ENCODE assay signal across 33 cellular contexts in the genomic region with DNA sequence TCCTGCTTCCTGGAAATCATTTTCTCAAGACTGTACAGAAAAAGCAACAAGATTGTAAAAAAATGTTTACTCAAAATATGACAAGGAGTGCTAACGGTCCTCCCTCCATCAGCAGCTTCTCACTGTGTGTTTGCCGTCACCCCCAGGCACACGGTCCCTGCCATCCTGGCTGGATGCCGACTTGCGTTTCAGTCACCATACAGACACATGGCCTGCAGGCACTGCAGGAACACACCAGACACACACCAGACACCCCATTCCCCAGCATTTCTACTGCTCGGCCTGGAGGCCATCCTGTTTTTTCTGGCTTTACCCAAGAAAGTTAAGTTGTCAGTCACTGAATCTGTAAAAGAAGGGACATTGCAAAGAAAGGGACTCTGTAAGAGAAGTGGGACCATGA. TPM values are rescaled to one million over a fixed set of nuclear protein-coding genes. Genes with fewer than 3 reads are reported as not detected.
"Had no signal": no experiment of that assay in that cellular context is flagged by ENCODE, and none has a peak within 500 bp of the region (broad histone marks: within the 10 kb centered on the region; RNA-seq: fewer than 3 reads in every experiment).

No MANE protein-coding gene starts in this region.

- H3K27me3 ChIP-seq: brain microvascular endothelial cell, SJCRH30 had no signal

- H3K36me3 ChIP-seq: brain microvascular endothelial cell, SJCRH30, WERI-Rb-1 had no signal

- H3K4me1 Mint-ChIP-seq: activated naive CD8-positive, alpha-beta T cell treated with anti-CD3 and anti-CD28 coated beads for 36 hours; T-cell had no signal

- H3K9me3 Mint-ChIP-seq: activated naive CD4-positive, alpha-beta T cell treated with anti-CD3 and anti-CD28 coated beads for 36 hours; activated T-cell treated with anti-CD3 and anti-CD28 coated beads, Interleukin-2, amount 50 U/mL, for 4 hours; activated T-helper 1 cell treated with anti-CD3 and anti-CD28 coated beads, Interleukin-12 subunit alpha, Interleukin-12 subunit beta, Interleukin-2, Interleukin-4 antibody, amounts not matched to agents 30 ng/mL and 10 ng/mL and 1 ng/mL, durations not matched to agents 14 hours and 24 hours and 36 hours had no signal

- H3K9me3 ChIP-seq: SJCRH30 had no signal

- H3K27ac Mint-ChIP-seq: activated CD8-positive, alpha-beta T cell treated with anti-CD3 and anti-CD28 coated beads, Interleukin-2, amount 10 ng/mL, durations not matched to agents 7 days and 5 days; activated naive CD4-positive, alpha-beta T cell treated with anti-CD3 and anti-CD28 coated beads for 36 hours; activated naive CD8-positive, alpha-beta T cell treated with anti-CD3 and anti-CD28 coated beads for 36 hours; activated T-helper 1 cell treated with anti-CD3 and anti-CD28 coated beads, Interleukin-12 subunit alpha, Interleukin-12 subunit beta, Interleukin-2, Interleukin-4 antibody, amounts not matched to agents 30 ng/mL and 10 ng/mL and 1 ng/mL, durations not matched to agents 14 hours and 24 hours and 36 hours; T-cell had no signal

- H3K27ac ChIP-seq: brain microvascular endothelial cell, SJCRH30, SK-N-MC, WERI-Rb-1 had no signal

- H3K36me3 Mint-ChIP-seq: activated naive CD8-positive, alpha-beta T cell treated with anti-CD3 and anti-CD28 coated beads for 36 hours; T-cell had no signal

- H3K4me1 ChIP-seq: SJCRH30 had no signal

- H3K4me3 ChIP-seq: K562, SJCRH30, SK-N-MC had no signal

- H3K4me3 Mint-ChIP-seq: activated CD8-positive, alpha-beta T cell treated with anti-CD3 and anti-CD28 coated beads, Interleukin-2, amount 10 ng/mL, durations not matched to agents 7 days and 5 days; activated naive CD4-positive, alpha-beta T cell treated with anti-CD3 and anti-CD28 coated beads for 36 hours; activated naive CD8-positive, alpha-beta T cell treated with anti-CD3 and anti-CD28 coated beads for 36 hours; activated T-cell treated with anti-CD3 and anti-CD28 coated beads, Interleukin-2, amount 50 U/mL, for 4 hours; activated T-helper 1 cell treated with anti-CD3 and anti-CD28 coated beads, Interleukin-12 subunit alpha, Interleukin-12 subunit beta, Interleukin-2, Interleukin-4 antibody, amounts not matched to agents 30 ng/mL and 10 ng/mL and 1 ng/mL, durations not matched to agents 14 hours and 24 hours and 36 hours; T-cell had no signal

- DNase-seq: activated CD4-positive, alpha-beta T cell treated with anti-CD3 and anti-CD28 coated beads for 1 hour; activated CD4-positive, alpha-beta T cell treated with anti-CD3 and anti-CD28 coated beads for 48 hours; activated CD4-positive, alpha-beta T cell treated with anti-CD3 and anti-CD28 coated beads, Interleukin-2, amount 50 U/mL, for 48 hours; activated CD4-positive, CD25-positive, alpha-beta regulatory T cell; activated CD8-positive, alpha-beta T cell treated with anti-CD3 and anti-CD28 coated beads, Interleukin-2, amount 10 ng/mL, durations not matched to agents 7 days and 5 days; activated gamma-delta T cell treated with Interleukin-2 at 50 U/mL for 16 hours; activated naive CD4-positive, alpha-beta T cell treated with anti-CD3 and anti-CD28 coated beads for 36 hours; activated naive CD8-positive, alpha-beta T cell treated with anti-CD3 and anti-CD28 coated beads for 36 hours; activated T-cell treated with anti-CD3 and anti-CD28 coated beads for 4 hours; activated T-cell treated with anti-CD3 and anti-CD28 coated beads, Interleukin-2, amount 50 U/mL, for 4 hours; amniotic stem cell; aorta; brain microvascular endothelial cell; central memory CD4-positive, alpha-beta T cell; NCI-H1092 treated with DMSO at 0.1 percent for 48 hours; NCI-H1417; NCI-H146; NCI-H187 treated with DMSO at 0.1 percent for 48 hours; NCI-H2081; NCI-H2171 treated with DMSO at 0.1 percent for 48 hours; NCI-H2227 treated with DMSO at 0.1 percent for 48 hours; NCI-H446; NCI-H510A treated with DMSO at 0.1 percent for 48 hours; SHP77; SJCRH30; T-cell; T-helper 9 cell; WERI-Rb-1 had no signal

RNA-seq across cellular contexts. Expression of gene KCNK10, which starts 10.8 kb away (rescaled TPM):
- total RNA-seq: activated CD8-positive, alpha-beta T cell treated with anti-CD3 and anti-CD28 coated beads, Interleukin-2, amount 10 ng/mL, durations not matched to agents 7 days and 5 days; activated naive CD4-positive, alpha-beta T cell treated with anti-CD3 and anti-CD28 coated beads for 36 hours; activated naive CD8-positive, alpha-beta T cell treated with anti-CD3 and anti-CD28 coated beads for 36 hours; activated T-cell treated with anti-CD3 and anti-CD28 coated beads, Interleukin-2, amount 50 U/mL, for 4 hours; activated T-helper 1 cell treated with anti-CD3 and anti-CD28 coated beads, Interleukin-12 subunit alpha, Interleukin-12 subunit beta, Interleukin-2, Interleukin-4 antibody, amounts not matched to agents 30 ng/mL and 10 ng/mL and 1 ng/mL, durations not matched to agents 14 hours and 24 hours and 36 hours; aorta; K562; M059J; RPMI7951; T-cell had no signal
